In genomic region chr1:30890502-30891222, GRCh38 we compare ENCODE assay signal across 2 cellular contexts.
A peak's percentile ranks its signal among the peaks of the same experiment; 100 is the strongest.
TF ChIP-seq lines count a peak whose summit lies in the region.

No MANE protein-coding gene starts in this region.

TF ChIP-seq in HEK293, 187 proteins besides CTCF, POLR2A, EP300 and RAD21 (continued from another document):
- TF ChIP-seq ZNF24 (tag by site-specific recombination; IDR thresholded peaks at IDR 0.05) (no peak), ZNF202 (tag by site-specific recombination; IDR thresholded peaks at IDR 0.05; ENCODE audit: borderline replicate concordance) (no peak), ZNF768 (tag by site-specific recombination; IDR thresholded peaks at IDR 0.05) (peak; percentile 53; the same call in 1 of the 2 replicates), ZNF132 (tag by site-specific recombination; IDR thresholded peaks at IDR 0.05; ENCODE audit: borderline replicate concordance) (no peak), ZNF214 (tag by site-specific recombination; IDR thresholded peaks at IDR 0.05; ENCODE audit: borderline replicate concordance) (no peak), ZSCAN5A (tag by site-specific recombination; IDR thresholded peaks at IDR 0.05) (no peak), SP2 (tag by site-specific recombination; IDR thresholded peaks at IDR 0.05) (no peak), EGR2 (tag by site-specific recombination; IDR thresholded peaks at IDR 0.05; ENCODE audit: low read depth) (peak; percentile 77)

TF ChIP-seq in GM12878, 131 proteins besides CTCF, POLR2A, EP300 and RAD21 (continued from another document):
- TF ChIP-seq ZBTB40 (IDR thresholded peaks at IDR 0.05; ENCODE audit: borderline replicate concordance) (peak; percentile 50; the same call in 1 of the 2 replicates), HDAC2 (IDR thresholded peaks at IDR 0.05) (no peak), JUND (IDR thresholded peaks at IDR 0.05; ENCODE audit: low read depth, low read length) (no peak), KAT2A (conservative IDR thresholded peaks at IDR 0.05; ENCODE audit: control insufficient read depth, low read depth, low read length) (no peak), HCFC1 (IDR thresholded peaks at IDR 0.05; ENCODE audit: low read length) (no peak)
